ENCODE assay signal across 1 cellular context in genomic region chr20:2871555-2872303, GRCh38.
TF ChIP-seq lines count a peak whose summit lies in the region.

No MANE protein-coding gene starts in this region.

TF ChIP-seq in endothelial cell of umbilical vein, 7 proteins besides CTCF, POLR2A, EP300 and RAD21:
- TF ChIP-seq EZH2 (IDR thresholded peaks at IDR 0.05; ENCODE audit: borderline replicate concordance, low read depth, low read length, severe bottlenecking) (no peak), MAX (IDR thresholded peaks at IDR 0.05; ENCODE audit: insufficient read depth, insufficient read length) (no peak), MYC (IDR thresholded peaks at IDR 0.05; ENCODE audit: low read depth, low read length) (no peak), JUN (IDR thresholded peaks at IDR 0.05; ENCODE audit: borderline replicate concordance, insufficient read depth, insufficient read length, low read depth) (no peak), POLR2AphosphoS5 (IDR thresholded peaks at IDR 0.05; ENCODE audit: insufficient read depth, low read depth, low read length) (no peak), GATA2 (IDR thresholded peaks at IDR 0.05; ENCODE audit: insufficient read depth, insufficient read length, low read depth, low read length) (no peak), FOS (IDR thresholded peaks at IDR 0.05; ENCODE audit: borderline replicate concordance, insufficient read depth, low read length) (no peak)
TF ChIP-seq in endothelial cell of umbilical vein: peak in this region for 0.
